In the genomic region with DNA sequence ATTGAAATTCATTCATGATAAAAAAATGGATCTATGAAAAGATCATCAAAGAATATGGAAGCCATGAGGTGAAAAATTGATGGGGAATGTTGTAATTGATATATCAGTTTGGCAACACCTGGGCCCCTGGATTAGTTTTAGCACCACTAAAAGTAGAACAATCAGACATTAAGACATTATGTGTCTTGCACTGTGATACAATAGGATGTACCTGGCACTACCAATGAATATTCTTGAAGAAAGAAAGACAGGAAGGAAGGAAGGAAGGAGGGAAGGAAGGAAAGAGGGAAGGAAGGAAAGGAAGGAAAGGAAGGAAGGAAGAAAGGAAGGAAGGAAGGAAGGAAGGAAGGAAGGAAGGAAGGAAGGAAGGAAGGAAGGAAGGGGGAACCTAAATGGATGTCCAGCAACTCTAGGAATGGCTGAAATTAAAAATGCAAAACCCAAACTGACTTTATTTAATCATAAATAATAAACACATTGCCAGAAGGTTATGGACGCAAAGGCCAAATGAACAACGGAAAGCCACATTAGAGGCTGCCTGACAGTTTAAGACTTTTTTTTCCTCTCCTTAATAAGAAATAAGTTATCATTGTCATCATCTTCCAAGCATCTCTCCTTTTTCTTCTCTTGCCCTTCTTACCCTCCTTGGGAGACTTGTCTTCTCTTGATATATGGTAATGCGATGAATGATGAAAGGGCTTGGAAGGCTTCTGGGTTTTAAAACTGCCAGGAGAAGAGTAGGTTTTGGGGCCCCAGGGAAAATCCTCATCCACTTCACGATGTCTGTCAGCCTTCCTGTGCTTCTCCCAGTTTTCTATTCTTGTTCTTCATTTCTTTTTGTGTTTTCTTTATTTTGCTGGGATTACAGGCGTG, we compare ENCODE assay signal across 5 cellular contexts.
DNase-seq lines count a peak whose midpoint lies in the region; ATAC-seq, FAIRE-seq and TF ChIP-seq lines count a peak whose summit lies in the region.
"Not testable (repeated sequence)": the region's sequence is repeated elsewhere in the genome, so short reads cannot be mapped to it uniquely, and the experiment has no call there.

No MANE protein-coding gene starts in this region.

- H3K27me3 ChIP-seq in A673 (replicated peaks; ENCODE audit: insufficient read depth, low read depth, low read length, poor library complexity); K562 (ENCODE audit: control insufficient read depth in 2 of 2, insufficient read depth in 2 of 2, low read length in 2 of 2): not testable (repeated sequence)

- H3K4me3 ChIP-seq in A673 (ENCODE audit: low read depth, low read length, poor library complexity, severe bottlenecking); K562: not testable (repeated sequence)

- POLR2A ChIA-PET in A673 (lab: Charles Lee; ENCODE audit: low non-redundant PET); K562 (lab: Yijun Ruan, JAX): not testable (repeated sequence)

- CTCF ChIA-PET in A673 (lab: Charles Lee); K562 (lab: Yijun Ruan, JAX; ENCODE audit: low intra/inter-chr PET ratio): not testable (repeated sequence)

- not testable (repeated sequence) for H4K20me1 ChIP-seq in K562 (replicated peaks; ENCODE audit: control insufficient read depth, insufficient read depth, low read length)

- TF ChIP-seq CTCF in A673 (conservative IDR thresholded peaks at IDR 0.05; ENCODE audit: low read depth, low read length); K562 (IDR thresholded peaks at IDR 0.05 in 2 of 3, conservative IDR thresholded peaks at IDR 0.05 in 1 of 3; ENCODE audit: insufficient read depth in 2 of 3, low read depth in 1 of 3, low read length in 3 of 3): not testable (repeated sequence)

- peak; percentile 90 for DNase-seq in A673 (ENCODE audit: low spot score)
- not testable (repeated sequence) for DNase-seq in HTR-8/SVneo (ENCODE audit: insufficient read length, low spot score); K562 (ENCODE audit: extremely low read depth in 1 of 4, low spot score in 3 of 4); urothelium cell line (ENCODE audit: low spot score)

- H3K4me2 ChIP-seq in K562 (ENCODE audit: insufficient read depth, low read length) = not testable (repeated sequence)

- TSS peak; percentile 49 for BruUV-seq in A673 (replicated peaks; lab: Mats Ljungman, UMichigan)
- not testable (repeated sequence) for BruUV-seq in K562 (replicated peaks; lab: Mats Ljungman, UMichigan)

- H3K9me1 ChIP-seq in K562 (ENCODE audit: control insufficient read depth, insufficient read depth, low read length) = not testable (repeated sequence)

- not testable (repeated sequence) for H3K79me2 ChIP-seq in K562 (ENCODE audit: control insufficient read depth, insufficient read depth, low read length)

- peak overlapping the region; percentile 95 for H3K27ac ChIP-seq in A673 (ENCODE audit: low read depth, low read length, poor library complexity, severe bottlenecking)
- not testable (repeated sequence) for H3K27ac ChIP-seq in K562 (ENCODE audit: extremely low read depth, low read depth, low read length)

- H3K9ac ChIP-seq in K562 (ENCODE audit: insufficient read depth in 1 of 2, low read depth in 2 of 2, low read length in 2 of 2) = not testable (repeated sequence)

- TF ChIP-seq EP300 in K562 (IDR thresholded peaks at IDR 0.05; ENCODE audit: low read length) = not testable (repeated sequence)

- H3K36me3 ChIP-seq in A673 (ENCODE audit: insufficient read depth, low read length, poor library complexity, severe bottlenecking); K562 (ENCODE audit: control insufficient read depth, insufficient read depth, low read length): not testable (repeated sequence)

- H2AFZ ChIP-seq in K562 (ENCODE audit: low read depth, low read length) = not testable (repeated sequence)

- FAIRE-seq in G401.6 (lab: Jason Lieb, UNC) (peak; percentile 63), HTR-8/SVneo (lab: Jason Lieb, UNC) (peak; percentile 59), K562 (lab: Jason Lieb, UNC) (peak; percentile 23), urothelium cell line (lab: Jason Lieb, UNC) (peak; percentile 44)

- in situ Hi-C loops in K562 (cut with MboI) = not testable (repeated sequence)

- not testable (repeated sequence) for TF ChIP-seq RAD21 in K562 (CRISPR knock-in tag; conservative IDR thresholded peaks at IDR 0.05 in 1 of 2, IDR thresholded peaks at IDR 0.05 in 1 of 2)

- 14% methylated on average over 5 of the region's 5 CpGs for WGBS in K562 (ENCODE audit: insufficient coverage, low coverage, missing lambda C conversion rate)

- TF ChIP-seq POLR2A in K562 (conservative IDR thresholded peaks at IDR 0.05) = not testable (repeated sequence)

- ATAC-seq in K562 = not testable (repeated sequence)

- H3K4me1 ChIP-seq in A673 (ENCODE audit: insufficient read depth, low read length, poor library complexity, severe bottlenecking) = peaks cover 49% of the 10 kb centered on the region
- not testable (repeated sequence) for H3K4me1 ChIP-seq in K562 (replicated peaks in 1 of 2; ENCODE audit: control insufficient read depth in 2 of 2, insufficient read depth in 2 of 2, low read length in 2 of 2)

- intact Hi-C loops in A673 (cut with micrococcal nuclease; ENCODE audit: unreplicated experiment) = loop anchor here (1.0 to 5.0 kb wide), 3 partner anchors 218 to 953 kb away; a partner anchor contains a TSS
- intact Hi-C loops in K562 (cut with micrococcal nuclease) = not testable (repeated sequence)

- H3K9me3 ChIP-seq in A673 (ENCODE audit: low read depth, low read length, poor library complexity, severe bottlenecking); K562 (replicated peaks; ENCODE audit: control insufficient read depth, insufficient read depth, low read depth, low read length): not testable (repeated sequence)
